In genomic region chr7:99557196-99557607, GRCh38 we compare ENCODE assay signal across 8 cellular contexts. TPM values are rescaled to one million over a fixed set of nuclear protein-coding genes. Genes with fewer than 3 reads are reported as not detected.
DNase-seq lines count a peak whose midpoint lies in the region; ATAC-seq and TF ChIP-seq lines count a peak whose summit lies in the region.

No MANE protein-coding gene starts in this region.

- H3K9me3 ChIP-seq in left ventricle myocardium inferior (replicated peaks) (no peaks in the 10 kb centered on the region), mammary epithelial cell (replicated peaks; ENCODE audit: insufficient read depth, low read length) (no peaks in the 10 kb centered on the region)

- H3K36me3 ChIP-seq in left ventricle myocardium inferior (peaks cover 42% of the 10 kb centered on the region), mammary epithelial cell (ENCODE audit: insufficient read depth, low read length) (peaks cover 14% of the 10 kb centered on the region)

- H3K4me3 ChIP-seq in left ventricle myocardium inferior (peak overlapping the region; percentile 98), mammary epithelial cell (replicated peaks in 1 of 3; ENCODE audit: insufficient read depth in 1 of 3, low read depth in 2 of 3, low read length in 3 of 3) (peak overlapping the region in 2 of 3 experiments; percentile 78 to 81)

- no peaks in the 10 kb centered on the region for H3K9me3 Mint-ChIP-seq in mesothelial cell of epicardium

- H3K4me1 ChIP-seq in left ventricle myocardium inferior (peaks cover 62% of the 10 kb centered on the region), mammary epithelial cell (ENCODE audit: insufficient read depth, low read length) (peaks cover 33% of the 10 kb centered on the region)

- H3K4me2 ChIP-seq in mammary epithelial cell (ENCODE audit: insufficient read depth, low read depth, low read length), result peak overlapping the region; percentile 86

- BruUV-seq in mammary epithelial cell (replicated peaks; lab: Mats Ljungman, UMichigan), result no TSS peak

- 75% methylated on average over 4 of the region's 4 CpGs for WGBS in mammary epithelial cell (ENCODE audit: low coverage, missing lambda C conversion rate)

- peak overlapping the region; percentile 89 for H3K9ac ChIP-seq in mammary epithelial cell (ENCODE audit: insufficient read depth, low read length)

- peaks cover 17% of the 10 kb centered on the region for H3K4me1 Mint-ChIP-seq in mesothelial cell of epicardium

- CTCF ChIA-PET in mammary epithelial cell (lab: Charles Lee; ENCODE audit: low non-redundant PET), result no interaction called here

- TF ChIP-seq CTCF in left ventricle myocardium inferior (IDR thresholded peaks at IDR 0.05; ENCODE audit: borderline replicate concordance) (no peak), mammary epithelial cell (conservative IDR thresholded peaks at IDR 0.05 in 1 of 2, IDR thresholded peaks at IDR 0.05 in 1 of 2; ENCODE audit: extremely low read depth in 1 of 2, insufficient read depth in 1 of 2, low read depth in 1 of 2, low read length in 2 of 2) (no peak), mesothelial cell of epicardium (IDR thresholded peaks at IDR 0.05; ENCODE audit: unreplicated experiment) (no peak)

- H4K20me1 ChIP-seq in mammary epithelial cell (ENCODE audit: insufficient read depth, low read length), result no peaks in the 10 kb centered on the region

- peak overlapping the region; percentile 96 for H3K4me3 Mint-ChIP-seq in mesothelial cell of epicardium

- H3K27me3 Mint-ChIP-seq in mesothelial cell of epicardium (ENCODE audit: low read depth), result no peaks in the 10 kb centered on the region

- intact Hi-C loops in left ventricle myocardium inferior (cut with micrococcal nuclease) (no loop called here), Right ventricle myocardium superior (cut with DNase I) (loop anchor here (10.0 kb wide), 1 partner anchor 52 kb away; the partner anchor contains the start of genes ZKSCAN5 and ZNF394), mammary epithelial cell (cut with micrococcal nuclease) (no loop called here)

- DNase-seq in left ventricle myocardium inferior (no peak), Right ventricle myocardium superior (no peak), mammary epithelial cell (no peak), mesothelial cell of epicardium (ENCODE audit: low spot score in 2 of 2, unreplicated experiment in 2 of 2) (no peak), COR-L47 (lab: John Stamatoyannopoulos, UW) (no peak), NCI-H146 treated with DMSO at 0.1 percent for 48 hours (lab: John Stamatoyannopoulos, UW; ENCODE audit: unreplicated experiment) (no peak)

- peaks cover 55% of the 10 kb centered on the region for H3K79me2 ChIP-seq in mammary epithelial cell (ENCODE audit: insufficient read depth, low read length)

- no peak overlapping the region for H2AFZ ChIP-seq in mammary epithelial cell (ENCODE audit: low read depth, low read length)

- peak overlapping the region; percentile 94 for H3K27ac Mint-ChIP-seq in mesothelial cell of epicardium

- dilution Hi-C loops in mammary epithelial cell (cut with HindIII; ENCODE audit: low sequenced_read_pairs), result loop anchor here (5.0 kb wide), 1 partner anchor 80 kb away; no protein-coding TSS in a partner anchor

- ATAC-seq in Right ventricle myocardium superior (ENCODE audit: poor library complexity), result no peak
- no peak for ATAC-seq in HG02970 (IDR thresholded peaks at IDR 0.05; ENCODE audit: low FRiP score, unreplicated experiment)
- ATAC-seq in GM18517 (IDR thresholded peaks at IDR 0.05; ENCODE audit: unreplicated experiment), result no peak

- H3K27me3 ChIP-seq in left ventricle myocardium inferior (ENCODE audit: low read depth) (no peaks in the 10 kb centered on the region), mammary epithelial cell (ENCODE audit: insufficient read depth, low read length) (no peaks in the 10 kb centered on the region)

- in situ Hi-C loops in mammary epithelial cell (cut with MboI; ENCODE audit: low sequenced_read_pairs in 2 of 2), result no loop called here

- H3K27ac ChIP-seq in left ventricle myocardium inferior (replicated peaks) (peak overlapping the region; percentile 99), mammary epithelial cell (ENCODE audit: insufficient read depth, low read depth, low read length) (peak overlapping the region; percentile 73)

- H3K36me3 Mint-ChIP-seq in mesothelial cell of epicardium, result peaks cover 13% of the 10 kb centered on the region

RNA-seq across cellular contexts. Expression of gene ZNF655, which starts 1.2 kb away (rescaled TPM):
- 26.1 TPM for total RNA-seq in left ventricle myocardium inferior
- total RNA-seq in Right ventricle myocardium superior, result 24.0 TPM
- total RNA-seq in mammary epithelial cell, result 10 to 100 TPM; 64.5 to 66.0 TPM
- 39.6 TPM for polyA plus RNA-seq in mammary epithelial cell
- 54.6 TPM for polyA minus RNA-seq in mammary epithelial cell
- total RNA-seq in mesothelial cell of epicardium, result 83.5 to 84.9 TPM (median 84.7 TPM) in 3 replicates

RNA-seq across cellular contexts. Expression of gene FAM200A, which starts 5.3 kb away (rescaled TPM):
- 6.4 TPM for total RNA-seq in left ventricle myocardium inferior
- 6.5 TPM for total RNA-seq in Right ventricle myocardium superior
- 1 to 10 TPM; 4.6 to 7.8 TPM for total RNA-seq in mammary epithelial cell
- 4.7 TPM for polyA plus RNA-seq in mammary epithelial cell
- 1.2 TPM for polyA minus RNA-seq in mammary epithelial cell
- total RNA-seq in mesothelial cell of epicardium, result 8.0 to 9.4 TPM (median 9.3 TPM) in 3 replicates

RNA-seq across cellular contexts. Expression of gene TMEM225B, which starts 40.9 kb away (rescaled TPM):
- total RNA-seq in left ventricle myocardium inferior (not detected), Right ventricle myocardium superior (not detected), mammary epithelial cell (not detected), mesothelial cell of epicardium (2.5 to 3.6 TPM (median 3.2 TPM) in 3 replicates)
- polyA plus RNA-seq in mammary epithelial cell, result not detected
- not detected for polyA minus RNA-seq in mammary epithelial cell

RNA-seq across cellular contexts. Expression of gene ZKSCAN5, which starts 52.7 kb away (rescaled TPM):
- 6.0 TPM for total RNA-seq in left ventricle myocardium inferior
- total RNA-seq in Right ventricle myocardium superior, result 6.1 TPM
- 10 to 100 TPM; 11.7 to 11.9 TPM for total RNA-seq in mammary epithelial cell
- polyA plus RNA-seq in mammary epithelial cell, result 7.1 TPM
- polyA minus RNA-seq in mammary epithelial cell, result 14.0 TPM
- 14.4 to 14.6 TPM (median 14.4 TPM) in 3 replicates for total RNA-seq in mesothelial cell of epicardium

RNA-seq across cellular contexts. Expression of gene ZNF394, which starts 57.1 kb away (rescaled TPM):
- total RNA-seq in left ventricle myocardium inferior (15.6 TPM), Right ventricle myocardium superior (15.8 TPM), mammary epithelial cell (10 to 100 TPM; 17.2 to 19.2 TPM), mesothelial cell of epicardium (30.1 to 31.3 TPM (median 31.3 TPM) in 3 replicates)
- 10.1 TPM for polyA plus RNA-seq in mammary epithelial cell
- polyA minus RNA-seq in mammary epithelial cell, result 14.4 TPM
